ENCODE assay signal across 8 cellular contexts in the genomic region with DNA sequence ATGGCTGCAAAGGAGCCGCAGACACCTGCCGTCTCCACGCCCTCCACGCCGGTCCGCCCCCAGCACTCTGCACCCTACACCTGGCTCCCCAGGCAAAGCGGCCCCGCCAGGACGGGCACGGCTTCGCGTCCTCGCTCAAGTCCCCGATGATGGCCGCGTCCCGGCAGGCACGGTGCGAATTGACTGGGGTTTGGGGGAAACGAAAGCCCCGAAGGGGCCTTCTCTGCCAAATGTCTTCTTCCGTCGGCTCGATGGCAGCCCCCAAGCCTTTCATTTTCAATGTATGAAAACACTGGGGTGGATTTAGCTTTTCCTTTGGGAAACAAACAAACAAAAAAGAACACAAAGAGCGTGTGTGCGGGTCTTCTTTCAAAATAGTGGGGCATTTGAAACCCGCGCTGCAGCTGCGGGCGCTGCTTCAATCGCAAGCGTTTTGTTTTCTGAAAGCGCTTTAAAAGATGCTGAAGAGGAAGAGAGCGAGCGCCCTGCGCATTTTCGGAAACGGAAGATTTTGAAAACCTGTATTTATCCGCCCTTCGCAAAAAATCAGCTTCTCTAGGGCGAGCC.
A peak's percentile ranks its signal among the peaks of the same experiment; 100 is the strongest.
DNase-seq lines count a peak whose midpoint lies in the region; ATAC-seq and TF ChIP-seq lines count a peak whose summit lies in the region.

No MANE protein-coding gene starts in this region.

- H3K4me3 ChIP-seq in choroid plexus epithelial cell (ENCODE audit: low read depth, low read length) (peak overlapping the region; percentile 36), testis (peak overlapping the region; percentile 36 to 48), PC-9 (no peak overlapping the region)

- no peaks in the 10 kb centered on the region for H3K9me2 ChIP-seq in PC-9 (ENCODE audit: insufficient read depth)

- BruUV-seq in PC-9 (replicated peaks; lab: Mats Ljungman, UMichigan) = no TSS peak

- no peak for TF ChIP-seq POLR2A in testis (IDR thresholded peaks at IDR 0.05)

- no peaks in the 10 kb centered on the region for H3K9me3 ChIP-seq in testis
- H3K9me3 ChIP-seq in PC-9 (ENCODE audit: insufficient read depth, low read depth) = no peaks in the 10 kb centered on the region

- POLR2A ChIA-PET in PC-9 (lab: Charles Lee; ENCODE audit: unreplicated experiment) = no interaction called here

- WGBS in testis, 2 donors = 6 to 11% methylated on average over 35 to 41 of the region's 41 CpGs

- in situ Hi-C loops in G401 (cut with HindIII; ENCODE audit: low sequenced_read_pairs) = no loop called here

- H3K4me2 ChIP-seq in PC-9 = no peak overlapping the region

- no peaks in the 10 kb centered on the region for H4K20me1 ChIP-seq in PC-9 (ENCODE audit: insufficient read depth)

- TF ChIP-seq CTCF in choroid plexus epithelial cell (conservative IDR thresholded peaks at IDR 0.05; ENCODE audit: low read depth, low read length) (no peak), testis (IDR thresholded peaks at IDR 0.05) (no peak), PC-9 (conservative IDR thresholded peaks at IDR 0.05) (no peak)

- H3K4me1 ChIP-seq in testis (peaks cover 10% of the 10 kb centered on the region), PC-9 (replicated peaks; ENCODE audit: insufficient read depth) (no peaks in the 10 kb centered on the region)

- peak overlapping the region; percentile 14 to 69 for H3K27ac ChIP-seq in testis
- no peak overlapping the region for H3K27ac ChIP-seq in PC-9

- H3K27me3 ChIP-seq in testis (no peaks in the 10 kb centered on the region), PC-9 (ENCODE audit: insufficient read depth, low read depth) (no peaks in the 10 kb centered on the region)

- H3K36me3 ChIP-seq in testis (ENCODE audit: low read depth, missing control alignments) = no peaks in the 10 kb centered on the region
- H3K36me3 ChIP-seq in PC-9 (ENCODE audit: low read depth) = no peaks in the 10 kb centered on the region

- H3K79me2 ChIP-seq in PC-9 (ENCODE audit: low read depth) = no peaks in the 10 kb centered on the region

- ATAC-seq in GM21367 (IDR thresholded peaks at IDR 0.05; ENCODE audit: unreplicated experiment) = no peak
- ATAC-seq in GM18861 (IDR thresholded peaks at IDR 0.05; ENCODE audit: unreplicated experiment) = no peak

- no peak overlapping the region for H2AFZ ChIP-seq in PC-9

- DNase-seq in G401 (ENCODE audit: low spot score) = peak; percentile 31
- peak; percentile 87 for DNase-seq in NCI-H69 (lab: John Stamatoyannopoulos, UW)
- DNase-seq in choroid plexus epithelial cell (ENCODE audit: low read depth) = peak; percentile 12
- DNase-seq in medulla oblongata (ENCODE audit: extremely low spot score) = peak; percentile 31
- peak; percentile 41 for DNase-seq in testis
- no peak for DNase-seq in PC-9

- intact Hi-C loops in testis (cut with DNase I; ENCODE audit: low total_unique reads) (no loop called here), PC-9 (cut with micrococcal nuclease; ENCODE audit: unreplicated experiment) (no loop called here)

- H3F3A ChIP-seq in PC-9 (ENCODE audit: insufficient read depth, low read depth) = no peaks in the 10 kb centered on the region

- CTCF ChIA-PET in PC-9 (lab: Charles Lee) = no interaction called here

Comparison
In these comparisons a context has a peak if more than half of its experiments do, and no peak if none do; other contexts are left out.
1. DNase-seq: peak in G401 (single experiment), NCI-H69 (single experiment), choroid plexus epithelial cell (single experiment), medulla oblongata (single experiment) and testis (single experiment); none in PC-9 (0 of 2).